13 cellular contexts compared by ENCODE assay signal in genomic region chr14:56886471-56887062, GRCh38.
"Had no signal": no experiment of that assay in that cellular context is flagged by ENCODE, and none has a peak within 500 bp of the region (broad histone marks: within the 10 kb centered on the region; RNA-seq: fewer than 3 reads in every experiment).

No MANE protein-coding gene starts in this region.

- DNase-seq: activated CD4-positive, CD25-positive, alpha-beta regulatory T cell; activated naive CD4-positive, alpha-beta T cell; activated naive CD8-positive, alpha-beta T cell treated with anti-CD3 and anti-CD28 coated beads, Interleukin-2, amount 10 ng/mL, durations not matched to agents 7 days and 5 days; activated T-cell treated with anti-CD3 and anti-CD28 coated beads for 4 hours; cortex of kidney; effector CD8-positive, alpha-beta T cell; esophagus squamous epithelium; immature natural killer cell; ovary; stimulated activated CD4-positive, alpha-beta T cell treated with anti-CD3 and anti-CD28 coated beads, Interleukin-1b, Interleukin-23, amount 100 ng/mL, for 48 hours; stomach had no signal

- H3K4me1 ChIP-seq: esophagus squamous epithelium, stomach had no signal

- H3K27ac ChIP-seq: esophagus squamous epithelium, ovary, stomach, thoracic aorta had no signal

- H3K9me3 ChIP-seq: esophagus squamous epithelium, ovary, stomach, thoracic aorta had no signal

- H3K36me3 ChIP-seq: esophagus squamous epithelium, ovary, stomach, thoracic aorta had no signal

- H3K4me3 ChIP-seq: esophagus squamous epithelium, lung, ovary, stomach, thoracic aorta had no signal

- H3K27me3 ChIP-seq: ovary had no signal
